Comparison of ENCODE assay signal across 9 cellular contexts in the genomic region with DNA sequence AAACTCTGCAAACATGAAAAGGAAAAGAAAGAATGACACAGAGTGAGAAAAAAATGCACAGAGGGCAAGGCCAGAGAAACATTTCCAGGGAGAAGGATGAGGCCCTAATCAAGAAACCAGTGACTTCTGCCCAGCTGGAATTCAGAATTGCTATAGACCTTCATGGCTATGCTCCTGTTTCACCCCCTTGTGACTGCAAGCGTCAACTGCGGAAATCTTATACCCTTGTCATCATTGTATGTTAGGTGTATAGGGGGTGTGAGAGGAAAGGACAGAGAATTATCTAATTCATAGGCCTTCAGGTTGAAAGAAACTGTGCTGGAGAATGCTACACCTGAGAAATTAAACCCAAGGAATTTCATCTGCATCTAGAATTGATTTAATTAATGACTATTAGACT.
"Had no signal": no experiment of that assay in that cellular context is flagged by ENCODE, and none has a peak within 500 bp of the region (broad histone marks: within the 10 kb centered on the region; RNA-seq: fewer than 3 reads in every experiment).

No MANE protein-coding gene starts in this region.

- H3K4me2 ChIP-seq: GM23338 had no signal

- ATAC-seq: GM23338 had no signal

- H2AFZ ChIP-seq: GM23338 had no signal

- H3K4me3 ChIP-seq: GM23338 had no signal

- DNase-seq: H9, HCEC 1CT, HFFc6, IMR-90, KBM-7 had no signal

- FAIRE-seq: H1, H54, HTR-8/SVneo had no signal
